ENCODE assay signal across 1 cellular context in the genomic region with DNA sequence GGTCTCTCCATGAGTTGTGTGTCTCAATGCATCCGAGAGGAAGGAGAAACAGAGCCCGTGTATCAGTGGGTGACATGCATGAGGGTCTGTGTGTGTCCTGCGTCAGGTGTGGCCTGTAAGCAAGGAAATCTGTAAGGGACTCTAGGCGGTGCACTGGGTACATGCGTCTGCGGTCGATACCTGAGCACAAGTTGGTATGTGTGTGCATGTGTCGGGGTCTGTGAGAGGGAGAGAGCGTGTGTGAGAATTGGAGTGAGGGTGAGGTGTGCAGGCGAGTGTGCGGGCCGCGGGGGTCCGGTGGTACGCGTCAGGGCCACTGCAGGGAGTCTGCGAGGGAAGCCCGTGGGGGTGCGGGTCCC.
TF ChIP-seq lines count a peak whose summit lies in the region.

No MANE protein-coding gene starts in this region.

TF ChIP-seq in K562, 482 proteins besides CTCF, POLR2A, EP300 and RAD21 (continued from another document and continues in another):
- TF ChIP-seq, protein P1, sequence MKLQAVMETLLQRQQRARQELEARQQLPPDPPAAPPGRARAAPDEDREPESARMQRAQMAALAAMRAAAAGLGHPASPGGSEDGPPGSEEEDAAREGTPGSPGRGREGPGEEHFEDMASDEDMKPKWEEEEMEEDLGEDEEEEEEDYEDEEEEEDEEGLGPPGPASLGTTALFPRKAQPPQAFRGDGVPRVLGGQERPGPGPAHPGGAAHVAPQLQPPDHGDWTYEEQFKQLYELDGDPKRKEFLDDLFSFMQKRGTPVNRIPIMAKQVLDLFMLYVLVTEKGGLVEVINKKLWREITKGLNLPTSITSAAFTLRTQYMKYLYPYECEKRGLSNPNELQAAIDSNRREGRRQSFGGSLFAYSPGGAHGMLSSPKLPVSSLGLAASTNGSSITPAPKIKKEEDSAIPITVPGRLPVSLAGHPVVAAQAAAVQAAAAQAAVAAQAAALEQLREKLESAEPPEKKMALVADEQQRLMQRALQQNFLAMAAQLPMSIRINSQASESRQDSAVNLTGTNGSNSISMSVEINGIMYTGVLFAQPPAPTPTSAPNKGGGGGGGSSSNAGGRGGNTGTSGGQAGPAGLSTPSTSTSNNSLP (IDR thresholded peaks at IDR 0.05; ENCODE audit: borderline replicate concordance, low read depth, low read length), result no peak
- TF ChIP-seq, protein P2, sequence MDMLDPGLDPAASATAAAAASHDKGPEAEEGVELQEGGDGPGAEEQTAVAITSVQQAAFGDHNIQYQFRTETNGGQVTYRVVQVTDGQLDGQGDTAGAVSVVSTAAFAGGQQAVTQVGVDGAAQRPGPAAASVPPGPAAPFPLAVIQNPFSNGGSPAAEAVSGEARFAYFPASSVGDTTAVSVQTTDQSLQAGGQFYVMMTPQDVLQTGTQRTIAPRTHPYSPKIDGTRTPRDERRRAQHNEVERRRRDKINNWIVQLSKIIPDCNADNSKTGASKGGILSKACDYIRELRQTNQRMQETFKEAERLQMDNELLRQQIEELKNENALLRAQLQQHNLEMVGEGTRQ (CRISPR knock-in tag; IDR thresholded peaks at IDR 0.05), result no peak
- TF ChIP-seq MTF1 (CRISPR knock-in tag; IDR thresholded peaks at IDR 0.05; ENCODE audit: borderline replicate concordance), result no peak
- TF ChIP-seq U2AF2 (optimal IDR thresholded peaks at IDR 0.05; ENCODE audit: low read depth, low read length), result no peak
- TF ChIP-seq TBP (optimal IDR thresholded peaks at IDR 0.05; ENCODE audit: low read depth, low read length), result no peak
- no peak for TF ChIP-seq PML (IDR thresholded peaks at IDR 0.05; ENCODE audit: low read length)
- TF ChIP-seq SMARCE1 (IDR thresholded peaks at IDR 0.05), result no peak
- TF ChIP-seq POLR2H (tag; IDR thresholded peaks at IDR 0.05; ENCODE audit: low read depth), result no peak
- TF ChIP-seq ZNF583 (CRISPR knock-in tag; IDR thresholded peaks at IDR 0.05), result no peak
- TF ChIP-seq, protein P3, sequence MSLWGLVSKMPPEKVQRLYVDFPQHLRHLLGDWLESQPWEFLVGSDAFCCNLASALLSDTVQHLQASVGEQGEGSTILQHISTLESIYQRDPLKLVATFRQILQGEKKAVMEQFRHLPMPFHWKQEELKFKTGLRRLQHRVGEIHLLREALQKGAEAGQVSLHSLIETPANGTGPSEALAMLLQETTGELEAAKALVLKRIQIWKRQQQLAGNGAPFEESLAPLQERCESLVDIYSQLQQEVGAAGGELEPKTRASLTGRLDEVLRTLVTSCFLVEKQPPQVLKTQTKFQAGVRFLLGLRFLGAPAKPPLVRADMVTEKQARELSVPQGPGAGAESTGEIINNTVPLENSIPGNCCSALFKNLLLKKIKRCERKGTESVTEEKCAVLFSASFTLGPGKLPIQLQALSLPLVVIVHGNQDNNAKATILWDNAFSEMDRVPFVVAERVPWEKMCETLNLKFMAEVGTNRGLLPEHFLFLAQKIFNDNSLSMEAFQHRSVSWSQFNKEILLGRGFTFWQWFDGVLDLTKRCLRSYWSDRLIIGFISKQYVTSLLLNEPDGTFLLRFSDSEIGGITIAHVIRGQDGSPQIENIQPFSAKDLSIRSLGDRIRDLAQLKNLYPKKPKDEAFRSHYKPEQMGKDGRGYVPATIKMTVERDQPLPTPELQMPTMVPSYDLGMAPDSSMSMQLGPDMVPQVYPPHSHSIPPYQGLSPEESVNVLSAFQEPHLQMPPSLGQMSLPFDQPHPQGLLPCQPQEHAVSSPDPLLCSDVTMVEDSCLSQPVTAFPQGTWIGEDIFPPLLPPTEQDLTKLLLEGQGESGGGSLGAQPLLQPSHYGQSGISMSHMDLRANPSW (CRISPR knock-in tag; IDR thresholded peaks at IDR 0.05), result no peak
- TF ChIP-seq ZNF324 (CRISPR knock-in tag; IDR thresholded peaks at IDR 0.05), result no peak
- TF ChIP-seq, protein P4, sequence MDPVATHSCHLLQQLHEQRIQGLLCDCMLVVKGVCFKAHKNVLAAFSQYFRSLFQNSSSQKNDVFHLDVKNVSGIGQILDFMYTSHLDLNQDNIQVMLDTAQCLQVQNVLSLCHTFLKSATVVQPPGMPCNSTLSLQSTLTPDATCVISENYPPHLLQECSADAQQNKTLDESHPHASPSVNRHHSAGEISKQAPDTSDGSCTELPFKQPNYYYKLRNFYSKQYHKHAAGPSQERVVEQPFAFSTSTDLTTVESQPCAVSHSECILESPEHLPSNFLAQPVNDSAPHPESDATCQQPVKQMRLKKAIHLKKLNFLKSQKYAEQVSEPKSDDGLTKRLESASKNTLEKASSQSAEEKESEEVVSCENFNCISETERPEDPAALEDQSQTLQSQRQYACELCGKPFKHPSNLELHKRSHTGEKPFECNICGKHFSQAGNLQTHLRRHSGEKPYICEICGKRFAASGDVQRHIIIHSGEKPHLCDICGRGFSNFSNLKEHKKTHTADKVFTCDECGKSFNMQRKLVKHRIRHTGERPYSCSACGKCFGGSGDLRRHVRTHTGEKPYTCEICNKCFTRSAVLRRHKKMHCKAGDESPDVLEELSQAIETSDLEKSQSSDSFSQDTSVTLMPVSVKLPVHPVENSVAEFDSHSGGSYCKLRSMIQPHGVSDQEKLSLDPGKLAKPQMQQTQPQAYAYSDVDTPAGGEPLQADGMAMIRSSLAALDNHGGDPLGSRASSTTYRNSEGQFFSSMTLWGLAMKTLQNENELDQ (CRISPR knock-in tag; IDR thresholded peaks at IDR 0.05; ENCODE audit: borderline replicate concordance), result no peak
- TF ChIP-seq, protein P5, sequence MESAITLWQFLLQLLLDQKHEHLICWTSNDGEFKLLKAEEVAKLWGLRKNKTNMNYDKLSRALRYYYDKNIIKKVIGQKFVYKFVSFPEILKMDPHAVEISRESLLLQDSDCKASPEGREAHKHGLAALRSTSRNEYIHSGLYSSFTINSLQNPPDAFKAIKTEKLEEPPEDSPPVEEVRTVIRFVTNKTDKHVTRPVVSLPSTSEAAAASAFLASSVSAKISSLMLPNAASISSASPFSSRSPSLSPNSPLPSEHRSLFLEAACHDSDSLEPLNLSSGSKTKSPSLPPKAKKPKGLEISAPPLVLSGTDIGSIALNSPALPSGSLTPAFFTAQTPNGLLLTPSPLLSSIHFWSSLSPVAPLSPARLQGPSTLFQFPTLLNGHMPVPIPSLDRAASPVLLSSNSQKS (CRISPR knock-in tag; IDR thresholded peaks at IDR 0.05), result no peak
- TF ChIP-seq ZNF143 (CRISPR knock-in tag; IDR thresholded peaks at IDR 0.05), result no peak
- TF ChIP-seq MYC (IDR thresholded peaks at IDR 0.05; ENCODE audit: low read depth, low read length), result no peak
- TF ChIP-seq MYC (CRISPR knock-in tag; IDR thresholded peaks at IDR 0.05; ENCODE audit: borderline replicate concordance, low read depth), result no peak
- TF ChIP-seq WHSC1 (IDR thresholded peaks at IDR 0.05; ENCODE audit: low read length), result no peak
- TF ChIP-seq, protein P6, sequence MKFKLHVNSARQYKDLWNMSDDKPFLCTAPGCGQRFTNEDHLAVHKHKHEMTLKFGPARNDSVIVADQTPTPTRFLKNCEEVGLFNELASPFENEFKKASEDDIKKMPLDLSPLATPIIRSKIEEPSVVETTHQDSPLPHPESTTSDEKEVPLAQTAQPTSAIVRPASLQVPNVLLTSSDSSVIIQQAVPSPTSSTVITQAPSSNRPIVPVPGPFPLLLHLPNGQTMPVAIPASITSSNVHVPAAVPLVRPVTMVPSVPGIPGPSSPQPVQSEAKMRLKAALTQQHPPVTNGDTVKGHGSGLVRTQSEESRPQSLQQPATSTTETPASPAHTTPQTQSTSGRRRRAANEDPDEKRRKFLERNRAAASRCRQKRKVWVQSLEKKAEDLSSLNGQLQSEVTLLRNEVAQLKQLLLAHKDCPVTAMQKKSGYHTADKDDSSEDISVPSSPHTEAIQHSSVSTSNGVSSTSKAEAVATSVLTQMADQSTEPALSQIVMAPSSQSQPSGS (CRISPR knock-in tag; IDR thresholded peaks at IDR 0.05), result no peak
- no peak for TF ChIP-seq ILK (tag; IDR thresholded peaks at IDR 0.05; ENCODE audit: borderline replicate concordance, low read depth)
- TF ChIP-seq GATAD2A (IDR thresholded peaks at IDR 0.05), result peak; percentile 17
- TF ChIP-seq SMAD3 (CRISPR knock-in tag; conservative IDR thresholded peaks at IDR 0.05), result no peak
- TF ChIP-seq YY1 (IDR thresholded peaks at IDR 0.05; ENCODE audit: borderline replicate concordance in 1 of 3, control insufficient read depth in 1 of 3, extremely low read depth in 1 of 3, insufficient read depth in 3 of 3, insufficient read length in 1 of 3, insufficient replicate concordance in 2 of 3, low read depth in 1 of 3, low read length in 2 of 3), result no peak
- TF ChIP-seq NFIC (IDR thresholded peaks at IDR 0.05), result no peak
- TF ChIP-seq, protein P7, sequence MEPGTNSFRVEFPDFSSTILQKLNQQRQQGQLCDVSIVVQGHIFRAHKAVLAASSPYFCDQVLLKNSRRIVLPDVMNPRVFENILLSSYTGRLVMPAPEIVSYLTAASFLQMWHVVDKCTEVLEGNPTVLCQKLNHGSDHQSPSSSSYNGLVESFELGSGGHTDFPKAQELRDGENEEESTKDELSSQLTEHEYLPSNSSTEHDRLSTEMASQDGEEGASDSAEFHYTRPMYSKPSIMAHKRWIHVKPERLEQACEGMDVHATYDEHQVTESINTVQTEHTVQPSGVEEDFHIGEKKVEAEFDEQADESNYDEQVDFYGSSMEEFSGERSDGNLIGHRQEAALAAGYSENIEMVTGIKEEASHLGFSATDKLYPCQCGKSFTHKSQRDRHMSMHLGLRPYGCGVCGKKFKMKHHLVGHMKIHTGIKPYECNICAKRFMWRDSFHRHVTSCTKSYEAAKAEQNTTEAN (CRISPR knock-in tag; IDR thresholded peaks at IDR 0.05), result no peak
- no peak for TF ChIP-seq MCM2 (IDR thresholded peaks at IDR 0.05; ENCODE audit: low read depth)
- TF ChIP-seq CBFB (CRISPR knock-in tag; IDR thresholded peaks at IDR 0.05), result 0 out of 2 replicates have a peak, but pooled peaks have one; percentile 46
- no peak for TF ChIP-seq KAT7 (CRISPR knock-in tag; IDR thresholded peaks at IDR 0.05; ENCODE audit: borderline replicate concordance)
- no peak for TF ChIP-seq ZNF165 (CRISPR knock-in tag; IDR thresholded peaks at IDR 0.05; ENCODE audit: borderline replicate concordance)
- TF ChIP-seq CCAR2 (IDR thresholded peaks at IDR 0.05; ENCODE audit: low read depth, low read length), result no peak
- no peak for TF ChIP-seq ZNF830 (CRISPR knock-in tag; IDR thresholded peaks at IDR 0.05)
- TF ChIP-seq NFIX (CRISPR knock-in tag; IDR thresholded peaks at IDR 0.05; ENCODE audit: low read depth), result no peak
- no peak for TF ChIP-seq POLR2B (IDR thresholded peaks at IDR 0.05; ENCODE audit: low read depth, partially characterized antibody)
- TF ChIP-seq ZNF507 (tag; conservative IDR thresholded peaks at IDR 0.05), result no peak
- no peak for TF ChIP-seq MXI1 (IDR thresholded peaks at IDR 0.05; ENCODE audit: low read depth, low read length)
- TF ChIP-seq HIVEP1 (CRISPR knock-in tag; IDR thresholded peaks at IDR 0.05), result peak; percentile 10; the same call in 1 of the 2 replicates
- TF ChIP-seq STAT5A (IDR thresholded peaks at IDR 0.05; ENCODE audit: borderline replicate concordance, low read length), result no peak
- TF ChIP-seq, protein P8, sequence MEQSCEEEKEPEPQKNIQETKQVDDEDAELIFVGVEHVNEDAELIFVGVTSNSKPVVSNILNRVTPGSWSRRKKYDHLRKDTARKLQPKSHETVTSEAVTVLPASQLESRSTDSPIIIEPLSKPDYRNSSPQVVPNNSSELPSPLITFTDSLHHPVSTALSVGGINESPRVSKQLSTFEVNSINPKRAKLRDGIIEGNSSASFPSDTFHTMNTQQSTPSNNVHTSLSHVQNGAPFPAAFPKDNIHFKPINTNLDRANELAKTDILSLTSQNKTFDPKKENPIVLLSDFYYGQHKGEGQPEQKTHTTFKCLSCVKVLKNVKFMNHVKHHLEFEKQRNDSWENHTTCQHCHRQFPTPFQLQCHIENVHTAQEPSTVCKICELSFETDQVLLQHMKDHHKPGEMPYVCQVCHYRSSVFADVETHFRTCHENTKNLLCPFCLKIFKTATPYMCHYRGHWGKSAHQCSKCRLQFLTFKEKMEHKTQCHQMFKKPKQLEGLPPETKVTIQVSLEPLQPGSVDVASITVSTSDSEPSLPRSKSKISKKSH (CRISPR knock-in tag; IDR thresholded peaks at IDR 0.05), result no peak
- TF ChIP-seq, protein P9, sequence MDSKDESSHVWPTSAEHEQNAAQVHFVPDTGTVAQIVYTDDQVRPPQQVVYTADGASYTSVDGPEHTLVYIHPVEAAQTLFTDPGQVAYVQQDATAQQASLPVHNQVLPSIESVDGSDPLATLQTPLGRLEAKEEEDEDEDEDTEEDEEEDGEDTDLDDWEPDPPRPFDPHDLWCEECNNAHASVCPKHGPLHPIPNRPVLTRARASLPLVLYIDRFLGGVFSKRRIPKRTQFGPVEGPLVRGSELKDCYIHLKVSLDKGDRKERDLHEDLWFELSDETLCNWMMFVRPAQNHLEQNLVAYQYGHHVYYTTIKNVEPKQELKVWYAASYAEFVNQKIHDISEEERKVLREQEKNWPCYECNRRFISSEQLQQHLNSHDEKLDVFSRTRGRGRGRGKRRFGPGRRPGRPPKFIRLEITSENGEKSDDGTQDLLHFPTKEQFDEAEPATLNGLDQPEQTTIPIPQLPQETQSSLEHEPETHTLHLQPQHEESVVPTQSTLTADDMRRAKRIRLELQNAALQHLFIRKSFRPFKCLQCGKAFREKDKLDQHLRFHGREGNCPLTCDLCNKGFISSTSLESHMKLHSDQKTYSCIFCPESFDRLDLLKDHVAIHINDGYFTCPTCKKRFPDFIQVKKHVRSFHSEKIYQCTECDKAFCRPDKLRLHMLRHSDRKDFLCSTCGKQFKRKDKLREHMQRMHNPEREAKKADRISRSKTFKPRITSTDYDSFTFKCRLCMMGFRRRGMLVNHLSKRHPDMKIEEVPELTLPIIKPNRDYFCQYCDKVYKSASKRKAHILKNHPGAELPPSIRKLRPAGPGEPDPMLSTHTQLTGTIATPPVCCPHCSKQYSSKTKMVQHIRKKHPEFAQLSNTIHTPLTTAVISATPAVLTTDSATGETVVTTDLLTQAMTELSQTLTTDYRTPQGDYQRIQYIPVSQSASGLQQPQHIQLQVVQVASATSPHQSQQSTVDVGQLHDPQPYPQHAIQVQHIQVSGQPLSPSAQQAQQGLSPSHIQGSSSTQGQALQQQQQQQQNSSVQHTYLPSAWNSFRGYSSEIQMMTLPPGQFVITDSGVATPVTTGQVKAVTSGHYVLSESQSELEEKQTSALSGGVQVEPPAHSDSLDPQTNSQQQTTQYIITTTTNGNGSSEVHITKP (IDR thresholded peaks at IDR 0.05; ENCODE audit: partially characterized antibody), result no peak
- no peak for TF ChIP-seq GABPB2 (CRISPR knock-in tag; conservative IDR thresholded peaks at IDR 0.05)
- TF ChIP-seq EWSR1 (IDR thresholded peaks at IDR 0.05; ENCODE audit: borderline replicate concordance, low read depth, partially characterized antibody), result no peak
- TF ChIP-seq, protein P10, sequence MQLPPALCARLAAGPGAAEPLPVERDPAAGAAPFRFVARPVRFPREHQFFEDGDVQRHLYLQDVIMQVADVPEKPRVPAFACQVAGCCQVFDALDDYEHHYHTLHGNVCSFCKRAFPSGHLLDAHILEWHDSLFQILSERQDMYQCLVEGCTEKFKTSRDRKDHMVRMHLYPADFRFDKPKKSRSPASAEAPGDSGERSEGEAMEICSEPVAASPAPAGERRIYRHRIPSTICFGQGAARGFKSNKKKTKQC (CRISPR knock-in tag; IDR thresholded peaks at IDR 0.05), result no peak
- TF ChIP-seq ZNF263 (CRISPR knock-in tag; IDR thresholded peaks at IDR 0.05; ENCODE audit: borderline replicate concordance), result no peak
- TF ChIP-seq, protein P11, sequence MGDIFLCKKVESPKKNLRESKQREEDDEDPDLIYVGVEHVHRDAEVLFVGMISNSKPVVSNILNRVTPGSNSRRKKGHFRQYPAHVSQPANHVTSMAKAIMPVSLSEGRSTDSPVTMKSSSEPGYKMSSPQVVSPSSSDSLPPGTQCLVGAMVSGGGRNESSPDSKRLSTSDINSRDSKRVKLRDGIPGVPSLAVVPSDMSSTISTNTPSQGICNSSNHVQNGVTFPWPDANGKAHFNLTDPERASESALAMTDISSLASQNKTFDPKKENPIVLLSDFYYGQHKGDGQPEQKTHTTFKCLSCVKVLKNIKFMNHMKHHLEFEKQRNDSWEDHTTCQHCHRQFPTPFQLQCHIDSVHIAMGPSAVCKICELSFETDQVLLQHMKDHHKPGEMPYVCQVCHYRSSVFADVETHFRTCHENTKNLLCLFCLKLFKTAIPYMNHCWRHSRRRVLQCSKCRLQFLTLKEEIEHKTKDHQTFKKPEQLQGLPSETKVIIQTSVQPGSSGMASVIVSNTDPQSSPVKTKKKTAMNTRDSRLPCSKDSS (IDR thresholded peaks at IDR 0.05; ENCODE audit: low read depth, partially characterized antibody), result no peak
